1 cellular context compared by ENCODE assay signal in the genomic region with DNA sequence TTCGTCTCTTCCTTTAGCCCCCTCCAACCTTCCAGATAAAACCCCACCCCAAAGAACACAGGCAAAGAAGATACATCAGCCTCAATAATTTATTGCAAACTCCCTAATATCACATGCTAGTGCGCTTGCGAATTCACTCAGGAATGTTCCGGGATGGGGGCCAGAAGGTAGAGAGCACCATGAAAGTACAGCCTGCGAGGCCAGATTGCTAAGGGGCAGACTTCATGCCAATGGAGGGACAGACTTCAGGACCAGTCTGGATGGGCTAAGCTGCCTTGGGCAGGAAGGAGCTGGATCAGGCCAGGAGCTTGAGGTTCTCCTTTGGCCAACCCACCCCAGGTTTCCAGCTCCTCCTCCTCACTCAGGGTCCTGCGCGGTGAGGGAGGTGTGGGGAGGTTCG.
TF ChIP-seq lines count a peak whose summit lies in the region.

No MANE protein-coding gene starts in this region.

TF ChIP-seq in IMR-90, 13 proteins besides CTCF, POLR2A, EP300 and RAD21:
- TF ChIP-seq FOS (IDR thresholded peaks at IDR 0.05; ENCODE audit: low read depth, low read length) (no peak), MAZ (IDR thresholded peaks at IDR 0.05; ENCODE audit: borderline replicate concordance, low read depth, low read length) (no peak), CHD1 (IDR thresholded peaks at IDR 0.05; ENCODE audit: low read depth, low read length) (no peak), NFE2L2 (IDR thresholded peaks at IDR 0.05; ENCODE audit: low read depth, low read length) (no peak), MXI1 (IDR thresholded peaks at IDR 0.05; ENCODE audit: borderline replicate concordance, low read depth, low read length) (no peak), BHLHE40 (IDR thresholded peaks at IDR 0.05; ENCODE audit: low read depth, low read length) (no peak), MAFK (IDR thresholded peaks at IDR 0.05; ENCODE audit: low read depth, low read length) (no peak)
